1 cellular context compared by ENCODE assay signal in the genomic region with DNA sequence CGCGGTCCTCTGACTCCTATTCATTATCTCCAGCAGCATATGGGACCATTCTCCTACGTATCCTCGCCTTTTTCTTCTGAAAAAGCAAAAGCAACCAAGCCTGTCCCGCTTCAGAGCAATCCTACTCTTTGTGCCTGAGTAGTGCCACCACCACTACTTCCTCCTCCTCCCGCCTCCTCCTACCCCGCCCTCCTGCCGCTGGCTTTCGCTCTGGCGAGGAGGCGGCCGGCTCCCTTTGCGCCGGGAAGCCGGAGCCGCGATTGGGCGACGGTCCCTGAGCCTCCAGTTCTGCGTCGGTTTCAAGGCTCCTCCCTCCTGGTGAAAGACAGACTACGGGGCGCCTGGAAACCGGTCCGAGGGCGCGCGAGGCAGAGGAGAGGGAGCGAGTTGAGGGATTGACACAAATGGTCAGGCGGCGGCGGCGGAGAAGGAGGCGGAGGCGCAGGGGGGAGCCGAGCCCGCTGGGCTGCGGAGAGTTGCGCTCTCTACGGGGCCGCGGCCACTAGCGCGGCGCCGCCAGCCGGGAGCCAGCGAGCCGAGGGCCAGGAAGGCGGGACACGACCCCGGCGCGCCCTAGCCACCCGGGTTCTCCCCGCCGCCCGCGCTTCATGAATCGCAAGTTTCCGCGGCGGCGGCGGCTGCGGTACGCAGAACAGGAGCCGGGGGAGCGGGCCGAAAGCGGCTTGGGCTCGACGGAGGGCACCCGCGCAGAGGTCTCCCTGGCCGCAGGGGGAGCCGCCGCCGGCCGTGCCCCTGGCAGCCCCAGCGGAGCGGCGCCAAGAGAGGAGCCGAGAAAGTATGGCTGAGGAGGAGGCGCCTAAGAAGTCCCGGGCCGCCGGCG.
A peak's percentile ranks its signal among the peaks of the same experiment; 100 is the strongest.
TF ChIP-seq lines count a peak whose summit lies in the region.

Gene FZD1 (plus strand): TSS at position 351 of the 841 bp plus-strand sequence. CDS start 448 bp downstream, at position 799.

TF ChIP-seq in HEK293, 187 proteins besides CTCF, POLR2A, EP300 and RAD21 (continued from another document and continues in another):
- TF ChIP-seq HIC1 (tag by site-specific recombination; IDR thresholded peaks at IDR 0.05) (peak; percentile 68), SP2 (tag by site-specific recombination; IDR thresholded peaks at IDR 0.05) (peak; percentile 75), MEIS1 (CRISPR knock-in tag; IDR thresholded peaks at IDR 0.05; ENCODE audit: borderline replicate concordance) (no peak), SP3 (tag by site-specific recombination; IDR thresholded peaks at IDR 0.05) (peak; percentile 81), KLF16 (tag by site-specific recombination; IDR thresholded peaks at IDR 0.05) (peak; percentile 98), ZNF664 (tag by site-specific recombination; IDR thresholded peaks at IDR 0.05) (no peak), ZNF184 (tag by site-specific recombination; IDR thresholded peaks at IDR 0.05) (peak; percentile 31; the same call in 1 of the 2 replicates), ZBTB20 (tag by site-specific recombination; IDR thresholded peaks at IDR 0.05) (peak; percentile 67; the same call in 1 of the 2 replicates), GLIS2 (tag by site-specific recombination; IDR thresholded peaks at IDR 0.05) (peak; percentile 63), ZNF560 (tag by site-specific recombination; IDR thresholded peaks at IDR 0.05; ENCODE audit: borderline replicate concordance) (no peak), SETDB1 (IDR thresholded peaks at IDR 0.05; ENCODE audit: insufficient read length, low read length) (no peak), ZBTB8A (tag by site-specific recombination; IDR thresholded peaks at IDR 0.05) (peak; percentile 77), TCF7L2 (IDR thresholded peaks at IDR 0.05; ENCODE audit: borderline replicate concordance, low read depth, low read length) (no peak), ZNF354C (tag by site-specific recombination; IDR thresholded peaks at IDR 0.05; ENCODE audit: borderline replicate concordance, low read depth) (no peak), ZNF623 (tag by site-specific recombination; IDR thresholded peaks at IDR 0.05) (0 out of 2 replicates have a peak, but pooled peaks have one; percentile 22), ZNF561 (tag by site-specific recombination; IDR thresholded peaks at IDR 0.05; ENCODE audit: borderline replicate concordance) (peak; percentile 92), ZNF549 (tag by site-specific recombination; IDR thresholded peaks at IDR 0.05) (no peak), ZNF670 (tag by site-specific recombination; IDR thresholded peaks at IDR 0.05; ENCODE audit: low read depth) (no peak), ZNF362 (tag by site-specific recombination; IDR thresholded peaks at IDR 0.05) (no peak), ZNF174 (tag by site-specific recombination; IDR thresholded peaks at IDR 0.05) (no peak), ZBTB7A (tag by site-specific recombination; IDR thresholded peaks at IDR 0.05; ENCODE audit: low read depth) (no peak), ZFP37 (tag by site-specific recombination; IDR thresholded peaks at IDR 0.05) (peak; percentile 88), GLIS1 (tag by site-specific recombination; IDR thresholded peaks at IDR 0.05) (peak; percentile 64), SALL2 (tag by site-specific recombination; IDR thresholded peaks at IDR 0.05; ENCODE audit: borderline replicate concordance) (no peak), REPIN1 (tag by site-specific recombination; IDR thresholded peaks at IDR 0.05; ENCODE audit: low read depth) (no peak), ZNF311 (tag by site-specific recombination; IDR thresholded peaks at IDR 0.05; ENCODE audit: borderline replicate concordance) (no peak), ZFP69B (tag by site-specific recombination; IDR thresholded peaks at IDR 0.05) (peak; percentile 64), ZBTB17 (tag by site-specific recombination; IDR thresholded peaks at IDR 0.05) (peak; percentile 83), GLI2 (tag by site-specific recombination; IDR thresholded peaks at IDR 0.05; ENCODE audit: borderline replicate concordance, low read depth) (no peak), ZNF571 (tag by site-specific recombination; IDR thresholded peaks at IDR 0.05) (no peak), ZNF777 (tag by site-specific recombination; IDR thresholded peaks at IDR 0.05; ENCODE audit: borderline replicate concordance) (no peak), KLF8 (tag by site-specific recombination; IDR thresholded peaks at IDR 0.05) (peak; percentile 93), ZNF521 (tag by site-specific recombination; IDR thresholded peaks at IDR 0.05) (no peak), ZNF23 (tag by site-specific recombination; IDR thresholded peaks at IDR 0.05; ENCODE audit: borderline replicate concordance) (no peak), ZNF654 (tag by site-specific recombination; IDR thresholded peaks at IDR 0.05; ENCODE audit: low read depth) (no peak), ZNF596 (tag by site-specific recombination; IDR thresholded peaks at IDR 0.05) (0 out of 2 replicates have a peak, but pooled peaks have one; percentile 11), ZNF488 (tag by site-specific recombination; IDR thresholded peaks at IDR 0.05) (no peak), ZNF510 (tag by site-specific recombination; IDR thresholded peaks at IDR 0.05; ENCODE audit: insufficient replicate concordance) (no peak), ZNF629 (tag by site-specific recombination; IDR thresholded peaks at IDR 0.05) (peak; percentile 84), ZNF146 (tag by site-specific recombination; IDR thresholded peaks at IDR 0.05) (no peak), ZNF266 (tag by site-specific recombination; IDR thresholded peaks at IDR 0.05; ENCODE audit: low read depth) (no peak)
- TF ChIP-seq, protein P1, sequence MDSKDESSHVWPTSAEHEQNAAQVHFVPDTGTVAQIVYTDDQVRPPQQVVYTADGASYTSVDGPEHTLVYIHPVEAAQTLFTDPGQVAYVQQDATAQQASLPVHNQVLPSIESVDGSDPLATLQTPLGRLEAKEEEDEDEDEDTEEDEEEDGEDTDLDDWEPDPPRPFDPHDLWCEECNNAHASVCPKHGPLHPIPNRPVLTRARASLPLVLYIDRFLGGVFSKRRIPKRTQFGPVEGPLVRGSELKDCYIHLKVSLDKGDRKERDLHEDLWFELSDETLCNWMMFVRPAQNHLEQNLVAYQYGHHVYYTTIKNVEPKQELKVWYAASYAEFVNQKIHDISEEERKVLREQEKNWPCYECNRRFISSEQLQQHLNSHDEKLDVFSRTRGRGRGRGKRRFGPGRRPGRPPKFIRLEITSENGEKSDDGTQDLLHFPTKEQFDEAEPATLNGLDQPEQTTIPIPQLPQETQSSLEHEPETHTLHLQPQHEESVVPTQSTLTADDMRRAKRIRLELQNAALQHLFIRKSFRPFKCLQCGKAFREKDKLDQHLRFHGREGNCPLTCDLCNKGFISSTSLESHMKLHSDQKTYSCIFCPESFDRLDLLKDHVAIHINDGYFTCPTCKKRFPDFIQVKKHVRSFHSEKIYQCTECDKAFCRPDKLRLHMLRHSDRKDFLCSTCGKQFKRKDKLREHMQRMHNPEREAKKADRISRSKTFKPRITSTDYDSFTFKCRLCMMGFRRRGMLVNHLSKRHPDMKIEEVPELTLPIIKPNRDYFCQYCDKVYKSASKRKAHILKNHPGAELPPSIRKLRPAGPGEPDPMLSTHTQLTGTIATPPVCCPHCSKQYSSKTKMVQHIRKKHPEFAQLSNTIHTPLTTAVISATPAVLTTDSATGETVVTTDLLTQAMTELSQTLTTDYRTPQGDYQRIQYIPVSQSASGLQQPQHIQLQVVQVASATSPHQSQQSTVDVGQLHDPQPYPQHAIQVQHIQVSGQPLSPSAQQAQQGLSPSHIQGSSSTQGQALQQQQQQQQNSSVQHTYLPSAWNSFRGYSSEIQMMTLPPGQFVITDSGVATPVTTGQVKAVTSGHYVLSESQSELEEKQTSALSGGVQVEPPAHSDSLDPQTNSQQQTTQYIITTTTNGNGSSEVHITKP (tag by site-specific recombination; IDR thresholded peaks at IDR 0.05) = peak; percentile 67
- TF ChIP-seq, protein P2, sequence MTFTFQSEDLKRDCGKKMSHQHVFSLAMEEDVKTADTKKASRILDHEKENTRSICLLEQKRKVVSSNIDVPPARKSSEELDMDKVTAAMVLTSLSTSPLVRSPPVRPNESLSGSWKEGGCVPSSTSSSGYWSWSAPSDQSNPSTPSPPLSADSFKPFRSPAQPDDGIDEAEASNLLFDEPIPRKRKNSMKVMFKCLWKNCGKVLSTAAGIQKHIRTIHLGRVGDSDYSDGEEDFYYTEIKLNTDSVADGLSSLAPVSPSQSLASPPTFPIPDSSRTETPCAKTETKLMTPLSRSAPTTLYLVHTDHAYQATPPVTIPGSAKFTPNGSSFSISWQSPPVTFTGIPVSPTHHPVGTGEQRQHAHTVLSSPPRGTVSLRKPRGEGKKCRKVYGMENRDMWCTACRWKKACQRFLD (tag by site-specific recombination; IDR thresholded peaks at IDR 0.05) = no peak
- TF ChIP-seq, protein P3, sequence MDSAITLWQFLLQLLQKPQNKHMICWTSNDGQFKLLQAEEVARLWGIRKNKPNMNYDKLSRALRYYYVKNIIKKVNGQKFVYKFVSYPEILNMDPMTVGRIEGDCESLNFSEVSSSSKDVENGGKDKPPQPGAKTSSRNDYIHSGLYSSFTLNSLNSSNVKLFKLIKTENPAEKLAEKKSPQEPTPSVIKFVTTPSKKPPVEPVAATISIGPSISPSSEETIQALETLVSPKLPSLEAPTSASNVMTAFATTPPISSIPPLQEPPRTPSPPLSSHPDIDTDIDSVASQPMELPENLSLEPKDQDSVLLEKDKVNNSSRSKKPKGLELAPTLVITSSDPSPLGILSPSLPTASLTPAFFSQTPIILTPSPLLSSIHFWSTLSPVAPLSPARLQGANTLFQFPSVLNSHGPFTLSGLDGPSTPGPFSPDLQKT (IDR thresholded peaks at IDR 0.05; ENCODE audit: borderline replicate concordance, low read depth, low read length) = no peak
- TF ChIP-seq, protein P4, sequence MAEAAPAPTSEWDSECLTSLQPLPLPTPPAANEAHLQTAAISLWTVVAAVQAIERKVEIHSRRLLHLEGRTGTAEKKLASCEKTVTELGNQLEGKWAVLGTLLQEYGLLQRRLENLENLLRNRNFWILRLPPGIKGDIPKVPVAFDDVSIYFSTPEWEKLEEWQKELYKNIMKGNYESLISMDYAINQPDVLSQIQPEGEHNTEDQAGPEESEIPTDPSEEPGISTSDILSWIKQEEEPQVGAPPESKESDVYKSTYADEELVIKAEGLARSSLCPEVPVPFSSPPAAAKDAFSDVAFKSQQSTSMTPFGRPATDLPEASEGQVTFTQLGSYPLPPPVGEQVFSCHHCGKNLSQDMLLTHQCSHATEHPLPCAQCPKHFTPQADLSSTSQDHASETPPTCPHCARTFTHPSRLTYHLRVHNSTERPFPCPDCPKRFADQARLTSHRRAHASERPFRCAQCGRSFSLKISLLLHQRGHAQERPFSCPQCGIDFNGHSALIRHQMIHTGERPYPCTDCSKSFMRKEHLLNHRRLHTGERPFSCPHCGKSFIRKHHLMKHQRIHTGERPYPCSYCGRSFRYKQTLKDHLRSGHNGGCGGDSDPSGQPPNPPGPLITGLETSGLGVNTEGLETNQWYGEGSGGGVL (tag by site-specific recombination; IDR thresholded peaks at IDR 0.05) = peak; percentile 41; the same call in 1 of the 2 replicates
- TF ChIP-seq, protein P5, sequence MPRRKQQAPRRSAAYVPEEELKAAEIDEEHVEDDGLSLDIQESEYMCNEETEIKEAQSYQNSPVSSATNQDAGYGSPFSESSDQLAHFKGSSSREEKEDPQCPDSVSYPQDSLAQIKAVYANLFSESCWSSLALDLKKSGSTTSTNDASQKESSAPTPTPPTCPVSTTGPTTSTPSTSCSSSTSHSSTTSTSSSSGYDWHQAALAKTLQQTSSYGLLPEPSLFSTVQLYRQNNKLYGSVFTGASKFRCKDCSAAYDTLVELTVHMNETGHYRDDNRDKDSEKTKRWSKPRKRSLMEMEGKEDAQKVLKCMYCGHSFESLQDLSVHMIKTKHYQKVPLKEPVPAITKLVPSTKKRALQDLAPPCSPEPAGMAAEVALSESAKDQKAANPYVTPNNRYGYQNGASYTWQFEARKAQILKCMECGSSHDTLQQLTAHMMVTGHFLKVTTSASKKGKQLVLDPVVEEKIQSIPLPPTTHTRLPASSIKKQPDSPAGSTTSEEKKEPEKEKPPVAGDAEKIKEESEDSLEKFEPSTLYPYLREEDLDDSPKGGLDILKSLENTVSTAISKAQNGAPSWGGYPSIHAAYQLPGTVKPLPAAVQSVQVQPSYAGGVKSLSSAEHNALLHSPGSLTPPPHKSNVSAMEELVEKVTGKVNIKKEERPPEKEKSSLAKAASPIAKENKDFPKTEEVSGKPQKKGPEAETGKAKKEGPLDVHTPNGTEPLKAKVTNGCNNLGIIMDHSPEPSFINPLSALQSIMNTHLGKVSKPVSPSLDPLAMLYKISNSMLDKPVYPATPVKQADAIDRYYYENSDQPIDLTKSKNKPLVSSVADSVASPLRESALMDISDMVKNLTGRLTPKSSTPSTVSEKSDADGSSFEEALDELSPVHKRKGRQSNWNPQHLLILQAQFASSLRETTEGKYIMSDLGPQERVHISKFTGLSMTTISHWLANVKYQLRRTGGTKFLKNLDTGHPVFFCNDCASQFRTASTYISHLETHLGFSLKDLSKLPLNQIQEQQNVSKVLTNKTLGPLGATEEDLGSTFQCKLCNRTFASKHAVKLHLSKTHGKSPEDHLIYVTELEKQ (tag by site-specific recombination; IDR thresholded peaks at IDR 0.05; ENCODE audit: borderline replicate concordance) = peak; percentile 64; the same call in 1 of the 2 replicates
